Comparison of ENCODE assay signal across 8 cellular contexts in the genomic region with DNA sequence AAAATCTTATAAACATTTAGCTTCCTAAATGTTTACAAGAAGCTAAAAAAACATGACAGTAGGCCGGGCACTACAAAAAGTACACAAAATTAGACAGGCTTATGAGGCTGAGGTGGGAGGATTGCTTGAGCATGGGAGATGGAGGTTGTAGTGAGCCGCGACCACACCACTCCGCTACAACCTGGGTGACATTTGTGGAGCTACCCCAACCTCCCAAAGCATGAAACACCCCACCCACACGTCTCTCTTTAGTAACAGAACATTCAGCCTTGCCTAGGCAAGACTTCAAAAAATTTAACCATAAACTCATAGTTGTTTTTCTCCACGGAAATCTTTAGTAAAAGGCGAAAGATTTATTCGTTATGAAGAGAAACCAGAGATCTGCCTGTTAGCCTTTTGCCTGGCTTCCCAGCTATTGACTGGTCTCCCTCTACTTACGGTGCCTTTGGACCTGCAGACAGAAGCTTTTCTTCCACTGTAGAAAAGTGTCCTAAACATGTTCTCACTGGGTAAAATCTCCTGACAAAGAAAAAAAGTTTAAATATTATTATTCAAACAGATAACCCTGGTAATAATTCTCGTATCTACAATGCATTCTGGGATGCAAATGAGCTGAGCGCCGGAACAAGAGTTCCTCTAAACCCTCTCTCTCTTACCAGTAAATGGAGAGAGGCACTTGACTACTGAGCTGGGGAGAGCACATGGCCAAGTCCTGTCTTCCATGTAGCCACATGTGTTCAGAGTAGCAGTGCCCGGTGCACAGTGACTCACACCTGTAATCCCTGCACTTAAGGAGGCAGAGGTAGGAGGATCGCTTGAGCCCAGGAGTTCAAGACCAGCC. TPM values are rescaled to one million over a fixed set of nuclear protein-coding genes. Genes with fewer than 3 reads are reported as not detected.
DNase-seq lines count a peak whose midpoint lies in the region; ATAC-seq and TF ChIP-seq lines count a peak whose summit lies in the region.

No MANE protein-coding gene starts in this region.

- no peaks in the 10 kb centered on the region for H3K9me3 ChIP-seq in ovary

- no peaks in the 10 kb centered on the region for H3K36me3 ChIP-seq in ovary

- no peak for TF ChIP-seq CTCF in ovary (IDR thresholded peaks at IDR 0.05)

- peak; percentile 56 for TF ChIP-seq POLR2A in ovary (IDR thresholded peaks at IDR 0.05)

- 18 to 31% (median 19%) methylated on average over 14 of the region's 14 CpGs for WGBS in ovary, 3 donors

- no peaks in the 10 kb centered on the region for H3K4me1 ChIP-seq in ovary (ENCODE audit: insufficient read depth)

- no peaks in the 10 kb centered on the region for H3K27me3 ChIP-seq in ovary

- DNase-seq in DMS 273 (lab: John Stamatoyannopoulos, UW; ENCODE audit: unreplicated experiment) (peak; percentile 98), NOMO-1 treated with dmso at 0.1 percent for 144 hours (lab: John Stamatoyannopoulos, UW; ENCODE audit: unreplicated experiment) (peak; percentile 99), fibroblast of peridontal ligament (ENCODE audit: extremely low read depth) (peak; percentile 92), ovary (peak in 1 of 5 donors; percentile 47), cerebellar nuclear complex (lab: John Stamatoyannopoulos, UW) (no peak)
- peak; percentile 88 for DNase-seq in activated CD8-positive, alpha-beta memory T cell treated with anti-CD3 and anti-CD28 coated beads, Interleukin-2, amount 50 U/mL, for 48 hours

- peak overlapping the region in 1 of 2 donors; percentile 10 for H3K27ac ChIP-seq in ovary

- no peak for TF ChIP-seq EP300 in ovary (IDR thresholded peaks at IDR 0.05)

- intact Hi-C loops in ovary (cut with DNase I): no loop called here

- ATAC-seq in GM19467 (IDR thresholded peaks at IDR 0.05; ENCODE audit: unreplicated experiment): peak; percentile 56
- peak; percentile 46 for ATAC-seq in HG03521 (IDR thresholded peaks at IDR 0.05; ENCODE audit: unreplicated experiment)

- H3K4me3 ChIP-seq in ovary: no peak overlapping the region

RNA-seq across cellular contexts. Expression of a gene that starts 9.2 kb away (rescaled TPM):
- not detected for total RNA-seq in ovary
- not detected for polyA plus RNA-seq in ovary

RNA-seq across cellular contexts. Expression of a gene that starts 17.9 kb away (rescaled TPM):
- total RNA-seq in ovary: 1 to 10 TPM in 2 of 7 donors, under 1 TPM in 5; 0.23 to 1.4 (median 0.53) TPM
- 1 to 10 TPM in 1 of 2 donors, under 1 TPM in 1; 0.96 to 1.5 TPM for polyA plus RNA-seq in ovary

RNA-seq across cellular contexts. Expression of a gene that starts 47.2 kb away (rescaled TPM):
- 10 to 100 TPM in 1 of 7 donors, 1 to 10 TPM in 6; 3.1 to 13.8 (median 5.7) TPM for total RNA-seq in ovary
- 1 to 10 TPM; 3.3 to 9.6 TPM for polyA plus RNA-seq in ovary

RNA-seq across cellular contexts. Expression of a gene that starts 47.5 kb away (rescaled TPM):
- 10 to 100 TPM in 5 of 7 donors, 1 to 10 TPM in 2; 5.1 to 17.9 (median 11.4) TPM for total RNA-seq in ovary
- 10 to 100 TPM in 1 of 2 donors, 1 to 10 TPM in 1; 4.1 to 13.8 TPM for polyA plus RNA-seq in ovary

RNA-seq across cellular contexts. Expression of a gene that starts 53.6 kb away (rescaled TPM):
- total RNA-seq in ovary: over 10,000 TPM in 1 of 7 donors, 1,000 to 10,000 TPM in 6; 5,023 to 10,301 (median 5,328) TPM
- 1,000 to 10,000 TPM; 3,305 to 7,199 TPM for polyA plus RNA-seq in ovary

Comparison
In these comparisons a context has a peak if more than half of its experiments do, and no peak if none do; other contexts are left out.
1. DNase-seq: peak in DMS 273 (single experiment), NOMO-1 treated with dmso at 0.1 percent for 144 hours (single experiment), activated CD8-positive, alpha-beta memory T cell treated with anti-CD3 and anti-CD28 coated beads, Interleukin-2, amount 50 U/mL, for 48 hours (single experiment) and fibroblast of peridontal ligament (single experiment); none in cerebellar nuclear complex (0 of 2).